23 cellular contexts compared by ENCODE assay signal in the genomic region with DNA sequence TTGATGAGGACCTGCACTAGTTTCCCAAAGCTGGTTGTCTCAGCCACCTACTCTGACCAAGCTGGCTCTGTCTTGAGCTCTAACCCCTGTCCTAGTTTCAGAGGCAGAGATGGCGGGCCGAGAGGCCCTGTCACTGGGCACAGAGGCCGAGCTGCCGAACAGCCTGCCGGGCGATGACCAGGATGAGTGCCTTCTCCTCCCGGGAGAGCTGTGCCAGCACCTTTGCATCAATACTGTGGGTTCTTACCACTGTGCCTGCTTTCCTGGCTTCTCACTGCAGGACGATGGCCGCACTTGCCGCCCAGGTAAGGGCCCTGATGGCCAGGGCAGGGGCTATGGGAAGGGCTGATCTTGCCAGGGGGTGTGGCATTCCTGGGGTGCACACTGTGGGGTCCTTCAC.
"Had no signal": no experiment of that assay in that cellular context is flagged by ENCODE, and none has a peak within 500 bp of the region (broad histone marks: within the 10 kb centered on the region; RNA-seq: fewer than 3 reads in every experiment).

No MANE protein-coding gene starts in this region.

- DNase-seq: head of caudate nucleus; hippocampal formation; mesendoderm; naive B cell; nucleus accumbens; stimulated activated CD4-positive, alpha-beta T cell treated with anti-CD3 and anti-CD28 coated beads, Interleukin-12 subunit alpha, Interleukin-12 subunit beta, amount 100 ng/mL, for 4 hours; stimulated activated CD4-positive, alpha-beta T cell treated with anti-CD3 and anti-CD28 coated beads, Interleukin-15, amount 100 ng/mL, for 24 hours; stimulated activated CD4-positive, alpha-beta T cell treated with anti-CD3 and anti-CD28 coated beads, Interleukin-2, amount 100 ng/mL, for 24 hours; stimulated activated CD4-positive, alpha-beta T cell treated with anti-CD3 and anti-CD28 coated beads, Interleukin-4, amount 100 ng/mL, for 1 hour; stimulated activated naive B cell treated with anti-CD40 and anti-IgM and Interleukin-4, amounts not matched to agents 10 μg/mL and 1 μg/mL and 100 μg/mL, for 72 hours; stimulated activated naive CD8-positive, alpha-beta T cell treated with anti-CD3 and anti-CD28 coated beads, Interleukin-15, Interleukin-2, amounts not matched to agents 100 U/mL and 50 U/mL, for 24 hours; stomach; testis; thyroid gland; transverse colon; upper lobe of left lung had no signal

- ATAC-seq: natural killer cell treated with Interleukin-12 subunit alpha and Interleukin-12 subunit beta and Interleukin-15 and Interleukin-18, amount 100 ng/mL, for 72 hours; right lobe of liver; stimulated activated naive B cell treated with anti-CD40 and anti-IgM and Interleukin-4, amounts not matched to agents 10 μg/mL and 1 μg/mL and 100 μg/mL, for 72 hours; stimulated activated naive CD8-positive, alpha-beta T cell treated with anti-CD3 and anti-CD28 coated beads, Interleukin-15, Interleukin-2, amounts not matched to agents 100 U/mL and 50 U/mL, for 24 hours had no signal

- H3K27ac ChIP-seq: parathyroid adenoma, right atrium auricular region, right lobe of liver, stomach, testis, thyroid gland, transverse colon, upper lobe of left lung, vagina had no signal

- H3K9me3 ChIP-seq: right atrium auricular region, right lobe of liver, testis, thyroid gland, transverse colon, upper lobe of left lung, vagina had no signal

- H3K27me3 ChIP-seq: right atrium auricular region, right lobe of liver, stomach, testis, thyroid gland, transverse colon, upper lobe of left lung, vagina had no signal

- H3K4me1 ChIP-seq: parathyroid adenoma, right lobe of liver, thyroid gland, transverse colon had no signal

- H3K4me3 ChIP-seq: lung, right atrium auricular region, right lobe of liver, smooth muscle cell, stomach, testis, thyroid gland, transverse colon, upper lobe of left lung, vagina had no signal

- H3K36me3 ChIP-seq: right lobe of liver, stomach, thyroid gland, transverse colon, upper lobe of left lung had no signal
